In the genomic region with DNA sequence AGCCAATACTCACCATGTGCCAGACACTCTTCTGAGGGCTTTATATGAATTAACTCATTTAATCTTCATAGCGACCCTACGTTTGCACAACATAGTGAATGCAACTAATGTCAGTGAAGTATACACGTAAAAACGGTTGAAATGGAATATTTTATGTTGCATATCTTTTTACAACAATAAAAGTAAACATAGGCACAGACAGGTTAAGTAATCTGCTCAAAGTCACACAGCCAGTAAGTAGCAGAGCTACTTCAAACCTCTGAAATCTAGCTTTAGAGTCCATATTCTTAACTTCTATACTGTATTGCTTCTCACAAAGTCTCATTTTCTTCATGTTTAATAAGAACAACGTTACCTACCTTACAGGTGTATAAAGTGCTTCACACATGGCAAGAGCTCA, we compare ENCODE assay signal across 9 cellular contexts. TPM values are rescaled to one million over a fixed set of nuclear protein-coding genes. Genes with fewer than 3 reads are reported as not detected.
A peak's percentile ranks its signal among the peaks of the same experiment; 100 is the strongest.
DNase-seq lines count a peak whose midpoint lies in the region; ATAC-seq and TF ChIP-seq lines count a peak whose summit lies in the region.
"Had no signal": no experiment of that assay in that cellular context is flagged by ENCODE, and none has a peak within 500 bp of the region (broad histone marks: within the 10 kb centered on the region; RNA-seq: fewer than 3 reads in every experiment).

No MANE protein-coding gene starts in this region.

- H3K4me1 ChIP-seq in DND-41 (ENCODE audit: insufficient read depth, low read length) (peaks cover 30% of the 10 kb centered on the region), NT2/D1 (ENCODE audit: insufficient read depth, insufficient read length) (peaks cover 3% of the 10 kb centered on the region), neuron (ENCODE audit: insufficient read depth, low read length) (peaks cover 18% of the 10 kb centered on the region), esophagus squamous epithelium (peaks cover 14 to 30% (median 23%) of the 10 kb centered on the region in 3 donors)

- WGBS in esophagus squamous epithelium, 2 donors: 67 to 68% methylated on average over 5 of the region's 5 CpGs

- peak overlapping the region; percentile 79 for H3K4me2 ChIP-seq in DND-41 (ENCODE audit: insufficient read depth, low read length)

- H3K4me3 ChIP-seq in DND-41 (ENCODE audit: low read depth in 1 of 2, low read length in 2 of 2) (peak overlapping the region; percentile 98 to 99; a peak in 2 of 4 replicates), NT2/D1 (ENCODE audit: insufficient read length, low read depth) (peak overlapping the region; percentile 93), dorsolateral prefrontal cortex (peak overlapping the region in 42 of 59 donors; percentile 61 to 99 (median 90)), neuron (ENCODE audit: low read length) (peak overlapping the region; percentile 89), esophagus squamous epithelium (peak overlapping the region in 2 of 4 donors; percentile 68 to 89)

- H3K27me3 ChIP-seq in DND-41 (ENCODE audit: insufficient read depth, low read length, poor library complexity) (no peaks in the 10 kb centered on the region), NT2/D1 (ENCODE audit: insufficient read depth, insufficient read length) (no peaks in the 10 kb centered on the region), dorsolateral prefrontal cortex (no peaks in the 10 kb centered on the region), neuron (ENCODE audit: insufficient read depth, low read length) (no peaks in the 10 kb centered on the region), esophagus squamous epithelium (no peaks in the 10 kb centered on the region)

- H2AFZ ChIP-seq in DND-41 (ENCODE audit: low read depth, low read length) (no peak overlapping the region), neuron (ENCODE audit: low read depth, low read length) (no peak overlapping the region)

- peaks cover 5% of the 10 kb centered on the region for H3K36me3 ChIP-seq in DND-41 (ENCODE audit: insufficient read depth, low read length)
- H3K36me3 ChIP-seq in NT2/D1 (ENCODE audit: insufficient read depth, insufficient read length, low read length): peaks cover 40% of the 10 kb centered on the region
- peaks cover 18% of the 10 kb centered on the region for H3K36me3 ChIP-seq in neuron (ENCODE audit: insufficient read depth, low read length)
- peaks cover 0 to 32% (median 0%) of the 10 kb centered on the region in 3 donors for H3K36me3 ChIP-seq in esophagus squamous epithelium

- H3K9me3 ChIP-seq in DND-41 (ENCODE audit: insufficient read depth, low read length, severe bottlenecking): no peaks in the 10 kb centered on the region
- no peaks in the 10 kb centered on the region for H3K9me3 ChIP-seq in NT2/D1 (ENCODE audit: insufficient read depth, low read length)
- no peaks in the 10 kb centered on the region for H3K9me3 ChIP-seq in neuron (ENCODE audit: low read length)
- no peaks in the 10 kb centered on the region for H3K9me3 ChIP-seq in esophagus squamous epithelium

- no peak overlapping the region for H3K27ac ChIP-seq in DND-41 (ENCODE audit: low read length)
- no peak overlapping the region for H3K27ac ChIP-seq in dorsolateral prefrontal cortex
- peak overlapping the region in 1 of 4 donors; percentile 94 for H3K27ac ChIP-seq in esophagus squamous epithelium

- ATAC-seq in DND-41 (ENCODE audit: insufficient read depth, low read depth) (no peak), HG02885 (IDR thresholded peaks at IDR 0.05; ENCODE audit: poor library complexity, unreplicated experiment) (no peak)
- ATAC-seq: left lobe of liver had no signal

- no peak for TF ChIP-seq POLR2A in esophagus squamous epithelium (IDR thresholded peaks at IDR 0.05)

- H3K79me2 ChIP-seq in DND-41 (ENCODE audit: insufficient read depth, low read length): peaks cover 67% of the 10 kb centered on the region

- peaks cover 9% of the 10 kb centered on the region; the same call in 1 of the 2 replicates for H4K20me1 ChIP-seq in DND-41 (ENCODE audit: insufficient read depth, low read length)

- TF ChIP-seq CTCF in DND-41 (IDR thresholded peaks at IDR 0.05; ENCODE audit: borderline replicate concordance, extremely low read depth, low read length, poor library complexity, severe bottlenecking) (no peak), dorsolateral prefrontal cortex (IDR thresholded peaks at IDR 0.05 in 54 of 56, conservative IDR thresholded peaks at IDR 0.05 in 2 of 56; ENCODE audit: low read depth in 1 of 56, partially characterized antibody in 56 of 56) (no peak), esophagus squamous epithelium (IDR thresholded peaks at IDR 0.05) (no peak)

- H3K9ac ChIP-seq in DND-41 (ENCODE audit: low read depth, low read length) (peak overlapping the region; percentile 85), NT2/D1 (ENCODE audit: insufficient read length, low read depth) (peak overlapping the region; percentile 98)

- DNase-seq in DND-41: no peak
- no peak for DNase-seq in NT2/D1 (ENCODE audit: low read depth, low spot score)
- DNase-seq in dorsolateral prefrontal cortex: no peak
- no peak for DNase-seq in NCI-H1694 (lab: John Stamatoyannopoulos, UW)
- DNase-seq in esophagus squamous epithelium (lab: John Stamatoyannopoulos, UW): no peak
- DNase-seq in ureter (ENCODE audit: low spot score): no peak

- intact Hi-C loops in dorsolateral prefrontal cortex (cut with DNase I): loop anchor here (10.0 kb wide), 1 partner anchor 110 kb away; a partner anchor contains a TSS
- intact Hi-C loops in esophagus squamous epithelium (cut with DNase I): no loop called here

RNA-seq across cellular contexts. Expression of a gene that starts 1.6 kb away (rescaled TPM):
- total RNA-seq in dorsolateral prefrontal cortex (10 to 100 TPM; 22.6 to 55.4 (median 35.9) TPM), esophagus squamous epithelium (100 to 1,000 TPM in 1 of 4 donors, 10 to 100 TPM in 3; 54.1 to 103 (median 72.8) TPM), ureter (130 TPM)

RNA-seq across cellular contexts. Expression of a gene that starts 34.0 kb away (rescaled TPM):
- total RNA-seq in dorsolateral prefrontal cortex (10 to 100 TPM; 24.1 to 48.5 (median 30.4) TPM), esophagus squamous epithelium (10 to 100 TPM in 3 of 4 donors, 1 to 10 TPM in 1; 8.0 to 12.2 (median 10.3) TPM), ureter (29.0 TPM)

RNA-seq across cellular contexts. Expression of a gene that starts 56.4 kb away (rescaled TPM):
- total RNA-seq in dorsolateral prefrontal cortex (10 to 100 TPM in 7 of 120 experiments, 1 to 10 TPM in 112, under 1 TPM in 1; 0.71 to 14.1 (median 4.9) TPM), esophagus squamous epithelium (10 to 100 TPM in 3 of 4 donors, 1 to 10 TPM in 1; 2.3 to 20.6 (median 11.0) TPM), ureter (9.1 TPM)
